In the genomic region with DNA sequence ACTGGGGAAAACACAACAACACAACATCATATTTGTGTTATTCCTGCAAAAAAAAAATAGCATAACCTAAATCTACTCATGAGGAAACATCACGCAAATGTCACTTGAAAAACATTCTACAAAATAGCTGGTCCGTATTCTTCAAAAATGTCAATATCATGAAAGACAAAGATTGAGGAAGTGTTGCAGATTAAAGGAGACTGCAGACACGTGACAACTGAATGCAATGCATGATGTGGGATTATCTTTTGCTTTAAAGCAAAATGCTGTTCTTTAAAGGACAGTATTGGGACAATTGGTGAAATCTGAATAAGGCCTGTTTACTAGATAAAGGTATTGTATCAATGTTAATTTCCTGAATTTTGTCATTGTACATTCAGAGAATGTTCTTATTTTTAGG, we compare ENCODE assay signal across 12 cellular contexts.
"Had no signal": no experiment of that assay in that cellular context is flagged by ENCODE, and none has a peak within 500 bp of the region (broad histone marks: within the 10 kb centered on the region; RNA-seq: fewer than 3 reads in every experiment).

No MANE protein-coding gene starts in this region.

- H3K4me1 ChIP-seq: ascending aorta, parathyroid adenoma had no signal

- H3K27ac ChIP-seq: ascending aorta, parathyroid adenoma had no signal

- H3K4me3 ChIP-seq: ascending aorta, esophagus squamous epithelium had no signal

- H3K9me3 ChIP-seq: ascending aorta had no signal

- H3K27ac Mint-ChIP-seq: activated naive CD8-positive, alpha-beta T cell treated with anti-CD3 and anti-CD28 coated beads, Interleukin-2, amount 10 ng/mL, durations not matched to agents 7 days and 5 days; mesothelial cell of epicardium had no signal

- H3K36me3 Mint-ChIP-seq: mesothelial cell of epicardium had no signal

- H3K4me3 Mint-ChIP-seq: activated naive CD8-positive, alpha-beta T cell treated with anti-CD3 and anti-CD28 coated beads, Interleukin-2, amount 10 ng/mL, durations not matched to agents 7 days and 5 days; mesothelial cell of epicardium had no signal

- H3K79me2 ChIP-seq: parathyroid adenoma had no signal

- H2AFZ ChIP-seq: parathyroid adenoma had no signal

- ATAC-seq: activated CD4-positive, CD25-positive, alpha-beta regulatory T cell treated with anti-CD3 and anti-CD28 coated beads, Interleukin-2, amount 50 U/mL, for 24 hours had no signal

- H3K27me3 ChIP-seq: ascending aorta had no signal

- H3K36me3 ChIP-seq: ascending aorta, esophagus squamous epithelium had no signal

- DNase-seq: activated CD4-positive, alpha-beta T cell treated with anti-CD3 and anti-CD28 coated beads, Interleukin-2, amount 50 U/mL, for 48 hours; activated CD8-positive, alpha-beta memory T cell treated with anti-CD3 and anti-CD28 coated beads, Interleukin-2, amount 50 U/mL, for 48 hours; activated naive CD8-positive, alpha-beta T cell treated with anti-CD3 and anti-CD28 coated beads, Interleukin-2, amount 10 ng/mL, durations not matched to agents 7 days and 5 days; esophagus squamous epithelium; foreskin fibroblast; glutamatergic neuron; stimulated activated CD4-positive, alpha-beta T cell treated with anti-CD3 and anti-CD28 coated beads, Interleukin-4, amount 100 ng/mL, for 4 hours; T-helper 2 cell had no signal
